Comparison of ENCODE assay signal across 11 cellular contexts in the genomic region with DNA sequence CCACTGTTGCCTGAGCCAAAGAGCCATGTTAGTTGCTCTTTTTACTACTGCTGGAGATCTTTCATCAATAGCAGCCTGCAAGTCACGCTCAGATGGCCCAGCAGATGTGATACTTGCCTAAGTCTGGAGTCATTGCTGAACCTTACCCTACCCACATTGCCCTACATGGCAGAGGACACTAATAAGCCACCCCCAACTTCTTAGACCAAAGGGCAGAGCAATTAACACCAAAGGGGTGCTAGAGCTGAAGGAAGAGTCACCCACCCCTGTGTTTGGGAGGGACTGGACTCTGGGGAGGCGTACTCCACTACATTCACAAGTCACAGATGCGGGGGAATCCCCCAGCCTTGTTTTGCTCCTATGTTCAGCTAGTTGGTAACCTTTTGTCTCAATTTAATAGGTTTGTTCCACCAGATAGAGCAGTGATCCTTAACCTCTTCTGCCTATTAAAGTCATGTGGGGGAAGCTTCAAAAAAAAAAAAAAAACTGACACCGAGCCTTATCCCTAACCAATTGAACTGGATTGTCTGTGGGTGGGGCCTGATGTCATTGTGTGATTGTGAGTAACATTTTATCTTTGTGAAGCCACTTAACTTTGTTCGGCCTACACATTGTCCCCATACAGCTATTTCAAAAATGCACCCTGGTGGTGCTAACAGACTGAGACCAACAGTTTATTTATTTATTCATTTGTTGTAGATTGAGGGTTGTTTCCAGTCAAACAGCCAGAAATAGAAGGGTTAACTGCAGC. TPM values are rescaled to one million over a fixed set of nuclear protein-coding genes. Genes with fewer than 3 reads are reported as not detected.
A peak's percentile ranks its signal among the peaks of the same experiment; 100 is the strongest.
DNase-seq lines count a peak whose midpoint lies in the region; ATAC-seq, FAIRE-seq and TF ChIP-seq lines count a peak whose summit lies in the region.
"Had no signal": no experiment of that assay in that cellular context is flagged by ENCODE, and none has a peak within 500 bp of the region (broad histone marks: within the 10 kb centered on the region; RNA-seq: fewer than 3 reads in every experiment).

No MANE protein-coding gene starts in this region.

- H3K9me2 ChIP-seq in OCI-LY1 (ENCODE audit: low read depth, low read length), result no peaks in the 10 kb centered on the region

- H3K4me1 Mint-ChIP-seq in effector memory CD8-positive, alpha-beta T cell (ENCODE audit: low read depth in 2 of 2), result peaks cover 3% of the 10 kb centered on the region in 2 donors

- H3K9me3 Mint-ChIP-seq in effector memory CD8-positive, alpha-beta T cell, result no peaks in the 10 kb centered on the region

- peak overlapping the region; percentile 20 for H4K8ac ChIP-seq in trophoblast cell (ENCODE audit: low read depth, low read length)

- no peak overlapping the region for H2BK12ac ChIP-seq in trophoblast cell (ENCODE audit: low read length)

- H3K9ac ChIP-seq in OCI-LY1 (ENCODE audit: low read length) (peak overlapping the region; percentile 62), trophoblast cell (ENCODE audit: low read length) (no peak overlapping the region)

- H3K27ac ChIP-seq in OCI-LY1 (ENCODE audit: low read depth, low read length, poor library complexity, severe bottlenecking) (peak overlapping the region; percentile 98), trophoblast cell (ENCODE audit: low read depth, low read length) (no peak overlapping the region)
- H3K27ac ChIP-seq: lower lobe of right lung had no signal

- H2AFZ ChIP-seq in OCI-LY1 (ENCODE audit: low read length) (no peak overlapping the region), trophoblast cell (ENCODE audit: insufficient read depth, low read length, poor library complexity) (no peak overlapping the region)

- H4K12ac ChIP-seq in trophoblast cell (ENCODE audit: low read depth, low read length), result no peak overlapping the region

- no peak overlapping the region for H4K91ac ChIP-seq in trophoblast cell (ENCODE audit: low read depth, low read length)

- no peaks in the 10 kb centered on the region for H3K36me3 ChIP-seq in OCI-LY1 (ENCODE audit: insufficient read depth, low read length)
- no peaks in the 10 kb centered on the region for H3K36me3 ChIP-seq in trophoblast cell (ENCODE audit: control insufficient read depth in 1 of 2, insufficient read depth in 2 of 2, low read length in 2 of 2)
- H3K36me3 ChIP-seq: lower lobe of right lung had no signal

- H3K4me3 Mint-ChIP-seq in effector memory CD8-positive, alpha-beta T cell, result no peak overlapping the region

- H3K79me1 ChIP-seq in trophoblast cell (ENCODE audit: low read length), result no peaks in the 10 kb centered on the region

- no peaks in the 10 kb centered on the region for H3K79me2 ChIP-seq in OCI-LY1 (ENCODE audit: insufficient read depth, low read length)
- H3K79me2 ChIP-seq in trophoblast cell (ENCODE audit: control insufficient read depth, insufficient read depth, low read length, poor library complexity), result no peaks in the 10 kb centered on the region

- peak overlapping the region; percentile 19 for H2AK5ac ChIP-seq in trophoblast cell (ENCODE audit: low read length)

- peaks cover 20 to 31% of the 10 kb centered on the region in 2 donors for H3K27me3 Mint-ChIP-seq in effector memory CD8-positive, alpha-beta T cell

- no peak overlapping the region for H2BK5ac ChIP-seq in trophoblast cell (ENCODE audit: low read depth, low read length, poor library complexity)

- H3K4me3 ChIP-seq in OCI-LY1 (ENCODE audit: low read depth, low read length, poor library complexity, severe bottlenecking) (peak overlapping the region; percentile 13), trophoblast cell (ENCODE audit: low read depth, low read length) (no peak overlapping the region)
- H3K4me3 ChIP-seq: dorsolateral prefrontal cortex, lower lobe of right lung had no signal

- H3K4me2 ChIP-seq in OCI-LY1 (ENCODE audit: low read length), result peak overlapping the region; percentile 57
- H3K4me2 ChIP-seq in trophoblast cell (ENCODE audit: low read length), result no peak overlapping the region

- FAIRE-seq in HTR-8/SVneo (lab: Jason Lieb, UNC), result no peak

- DNase-seq in trophoblast cell (no peak), HTR-8/SVneo (ENCODE audit: insufficient read length, low spot score) (no peak), SKM-1 (lab: John Stamatoyannopoulos, UW; ENCODE audit: unreplicated experiment) (no peak)
- no peak for DNase-seq in effector memory CD8-positive, alpha-beta T cell
- DNase-seq: dorsolateral prefrontal cortex, lower lobe of right lung, NCI-H524 had no signal

- no peak overlapping the region for H3K4ac ChIP-seq in trophoblast cell (ENCODE audit: low read depth, low read length)

- H3K36me3 Mint-ChIP-seq in effector memory CD8-positive, alpha-beta T cell (ENCODE audit: insufficient read depth), result no peaks in the 10 kb centered on the region

- TF ChIP-seq CTCF in OCI-LY1 (IDR thresholded peaks at IDR 0.05; ENCODE audit: low read length), result no peak

- no peaks in the 10 kb centered on the region for H3F3A ChIP-seq in OCI-LY1 (ENCODE audit: insufficient read depth, low read length)

- ATAC-seq in GM18867 (IDR thresholded peaks at IDR 0.05; ENCODE audit: unreplicated experiment) (peak; percentile 66), HG02610 (IDR thresholded peaks at IDR 0.05; ENCODE audit: unreplicated experiment) (peak; percentile 65), GM18520 (IDR thresholded peaks at IDR 0.05; ENCODE audit: unreplicated experiment) (no peak)
- ATAC-seq in effector memory CD8-positive, alpha-beta T cell (replicated peaks), result no peak
- ATAC-seq: lower lobe of right lung had no signal

- no CpG with 5 or more reads among the region's 5 CpGs for WGBS in trophoblast cell (ENCODE audit: extremely low coverage, insufficient coverage, insufficient read length)

- H4K20me1 ChIP-seq in OCI-LY1 (ENCODE audit: insufficient read depth, low read length), result no peaks in the 10 kb centered on the region

- H3K4me1 ChIP-seq in OCI-LY1 (ENCODE audit: insufficient read depth, low read length, severe bottlenecking) (peaks cover 87% of the 10 kb centered on the region), trophoblast cell (ENCODE audit: control insufficient read depth in 1 of 2, insufficient read depth in 2 of 2, low read length in 2 of 2) (peaks cover 4 to 7% of the 10 kb centered on the region in 2 experiments)

- H3K23ac ChIP-seq in trophoblast cell (ENCODE audit: low read length), result no peak overlapping the region

- H3K14ac ChIP-seq in trophoblast cell (ENCODE audit: low read length), result no peak overlapping the region

- no peaks in the 10 kb centered on the region for H3K27me3 ChIP-seq in OCI-LY1 (ENCODE audit: insufficient read depth, low read length)
- no peaks in the 10 kb centered on the region for H3K27me3 ChIP-seq in trophoblast cell (ENCODE audit: insufficient read depth, low read length)
- H3K27me3 ChIP-seq: dorsolateral prefrontal cortex had no signal

- H3K9me3 ChIP-seq in OCI-LY1 (ENCODE audit: low read length), result no peaks in the 10 kb centered on the region
- H3K9me3 ChIP-seq in trophoblast cell (ENCODE audit: insufficient read depth, low read depth, low read length), result no peaks in the 10 kb centered on the region
- H3K9me3 ChIP-seq: lower lobe of right lung had no signal

- no peak overlapping the region for H3K27ac Mint-ChIP-seq in effector memory CD8-positive, alpha-beta T cell

- no peak overlapping the region for H2BK120ac ChIP-seq in trophoblast cell (ENCODE audit: insufficient read depth, low read length, poor library complexity)

- H3K18ac ChIP-seq in trophoblast cell (ENCODE audit: low read length), result no peak overlapping the region

RNA-seq across cellular contexts. Expression of gene ADM, which starts 13.1 kb away (rescaled TPM):
- 101 and 108 TPM in 2 replicates for polyA plus RNA-seq in trophoblast cell (2013)

RNA-seq across cellular contexts. Expression of gene SBF2, which starts 23.9 kb away (rescaled TPM):
- 14.4 and 15.1 TPM in 2 replicates for polyA plus RNA-seq in trophoblast cell (2013)

Comparison
In these comparisons a context has a peak if more than half of its experiments do, and no peak if none do; other contexts are left out.
1. ATAC-seq: peak in GM18867 (single experiment) and HG02610 (single experiment); none in GM18520 (single experiment) and effector memory CD8-positive, alpha-beta T cell (single experiment).